Comparison of ENCODE assay signal across 1 cellular context in genomic region chr19:5681446-5682292, GRCh38.
A peak's percentile ranks its signal among the peaks of the same experiment; 100 is the strongest.
TF ChIP-seq lines count a peak whose summit lies in the region.

No MANE protein-coding gene starts in this region.

TF ChIP-seq in K562, 482 proteins besides CTCF, POLR2A, EP300 and RAD21 (continued from another document and continues in another):
- TF ChIP-seq CUX1 (CRISPR knock-in tag; IDR thresholded peaks at IDR 0.05) (no peak), OTX1 (CRISPR knock-in tag; IDR thresholded peaks at IDR 0.05) (0 out of 2 replicates have a peak, but pooled peaks have one; percentile 83), FOXK1 (CRISPR knock-in tag; IDR thresholded peaks at IDR 0.05; ENCODE audit: borderline replicate concordance) (no peak), ZNF212 (CRISPR knock-in tag; IDR thresholded peaks at IDR 0.05) (no peak), MEIS2 (IDR thresholded peaks at IDR 0.05; ENCODE audit: partially characterized antibody) (no peak), SETDB1 (IDR thresholded peaks at IDR 0.05; ENCODE audit: low read length) (no peak), ZNF507 (tag; conservative IDR thresholded peaks at IDR 0.05) (no peak), E2F6 (IDR thresholded peaks at IDR 0.05; ENCODE audit: borderline replicate concordance in 1 of 2, extremely low read depth in 1 of 2, insufficient read depth in 1 of 2, insufficient read length in 1 of 2, low read depth in 1 of 2, low read length in 1 of 2, poor library complexity in 1 of 2, severe bottlenecking in 1 of 2) (no peak), HIVEP1 (CRISPR knock-in tag; IDR thresholded peaks at IDR 0.05) (no peak), KAT2B (IDR thresholded peaks at IDR 0.05; ENCODE audit: low read depth, low read length) (no peak), MCM3 (IDR thresholded peaks at IDR 0.05) (peak; percentile 12; the same call in 1 of the 2 replicates), ESRRB (CRISPR knock-in tag; IDR thresholded peaks at IDR 0.05; ENCODE audit: borderline replicate concordance) (no peak), LARP7 (IDR thresholded peaks at IDR 0.05) (peak; percentile 95), FIP1L1 (IDR thresholded peaks at IDR 0.05; ENCODE audit: low read depth, low read length, poor library complexity, severe bottlenecking) (no peak), GATAD2B (IDR thresholded peaks at IDR 0.05; ENCODE audit: borderline replicate concordance) (no peak), MITF (IDR thresholded peaks at IDR 0.05) (no peak), HLTF (IDR thresholded peaks at IDR 0.05) (peak; percentile 71), BCL6 (CRISPR knock-in tag; IDR thresholded peaks at IDR 0.05) (no peak), XRCC4 (IDR thresholded peaks at IDR 0.05; ENCODE audit: extremely low read depth, insufficient read depth, insufficient read length) (no peak), FOXJ2 (tag; IDR thresholded peaks at IDR 0.05) (no peak), NEUROD1 (IDR thresholded peaks at IDR 0.05; ENCODE audit: borderline replicate concordance, low read depth, low read length, partially characterized antibody) (no peak), GTF2B (IDR thresholded peaks at IDR 0.05; ENCODE audit: extremely low read depth, insufficient read length) (no peak), BRCA1 (IDR thresholded peaks at IDR 0.05) (no peak), BRCA1 (CRISPR knock-in tag; IDR thresholded peaks at IDR 0.05) (no peak), ZBTB11 (CRISPR knock-in tag; IDR thresholded peaks at IDR 0.05) (no peak), TAF7 (tag; IDR thresholded peaks at IDR 0.05) (no peak), THRB (CRISPR knock-in tag; conservative IDR thresholded peaks at IDR 0.05) (peak; percentile 75; the same call in 1 of the 2 replicates), NBN (IDR thresholded peaks at IDR 0.05; ENCODE audit: low read depth) (no peak), NFATC3 (IDR thresholded peaks at IDR 0.05) (no peak), ELF4 (CRISPR knock-in tag; IDR thresholded peaks at IDR 0.05) (peak; percentile 84; the same call in 1 of the 2 replicates)
- TF ChIP-seq, protein P1, sequence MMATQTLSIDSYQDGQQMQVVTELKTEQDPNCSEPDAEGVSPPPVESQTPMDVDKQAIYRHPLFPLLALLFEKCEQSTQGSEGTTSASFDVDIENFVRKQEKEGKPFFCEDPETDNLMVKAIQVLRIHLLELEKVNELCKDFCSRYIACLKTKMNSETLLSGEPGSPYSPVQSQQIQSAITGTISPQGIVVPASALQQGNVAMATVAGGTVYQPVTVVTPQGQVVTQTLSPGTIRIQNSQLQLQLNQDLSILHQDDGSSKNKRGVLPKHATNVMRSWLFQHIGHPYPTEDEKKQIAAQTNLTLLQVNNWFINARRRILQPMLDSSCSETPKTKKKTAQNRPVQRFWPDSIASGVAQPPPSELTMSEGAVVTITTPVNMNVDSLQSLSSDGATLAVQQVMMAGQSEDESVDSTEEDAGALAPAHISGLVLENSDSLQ (IDR thresholded peaks at IDR 0.05): peak; percentile 31; the same call in 1 of the 2 replicates
- TF ChIP-seq, protein P2, sequence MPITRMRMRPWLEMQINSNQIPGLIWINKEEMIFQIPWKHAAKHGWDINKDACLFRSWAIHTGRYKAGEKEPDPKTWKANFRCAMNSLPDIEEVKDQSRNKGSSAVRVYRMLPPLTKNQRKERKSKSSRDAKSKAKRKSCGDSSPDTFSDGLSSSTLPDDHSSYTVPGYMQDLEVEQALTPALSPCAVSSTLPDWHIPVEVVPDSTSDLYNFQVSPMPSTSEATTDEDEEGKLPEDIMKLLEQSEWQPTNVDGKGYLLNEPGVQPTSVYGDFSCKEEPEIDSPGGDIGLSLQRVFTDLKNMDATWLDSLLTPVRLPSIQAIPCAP (CRISPR knock-in tag; IDR thresholded peaks at IDR 0.05; ENCODE audit: borderline replicate concordance): no peak
- TF ChIP-seq, protein P3, sequence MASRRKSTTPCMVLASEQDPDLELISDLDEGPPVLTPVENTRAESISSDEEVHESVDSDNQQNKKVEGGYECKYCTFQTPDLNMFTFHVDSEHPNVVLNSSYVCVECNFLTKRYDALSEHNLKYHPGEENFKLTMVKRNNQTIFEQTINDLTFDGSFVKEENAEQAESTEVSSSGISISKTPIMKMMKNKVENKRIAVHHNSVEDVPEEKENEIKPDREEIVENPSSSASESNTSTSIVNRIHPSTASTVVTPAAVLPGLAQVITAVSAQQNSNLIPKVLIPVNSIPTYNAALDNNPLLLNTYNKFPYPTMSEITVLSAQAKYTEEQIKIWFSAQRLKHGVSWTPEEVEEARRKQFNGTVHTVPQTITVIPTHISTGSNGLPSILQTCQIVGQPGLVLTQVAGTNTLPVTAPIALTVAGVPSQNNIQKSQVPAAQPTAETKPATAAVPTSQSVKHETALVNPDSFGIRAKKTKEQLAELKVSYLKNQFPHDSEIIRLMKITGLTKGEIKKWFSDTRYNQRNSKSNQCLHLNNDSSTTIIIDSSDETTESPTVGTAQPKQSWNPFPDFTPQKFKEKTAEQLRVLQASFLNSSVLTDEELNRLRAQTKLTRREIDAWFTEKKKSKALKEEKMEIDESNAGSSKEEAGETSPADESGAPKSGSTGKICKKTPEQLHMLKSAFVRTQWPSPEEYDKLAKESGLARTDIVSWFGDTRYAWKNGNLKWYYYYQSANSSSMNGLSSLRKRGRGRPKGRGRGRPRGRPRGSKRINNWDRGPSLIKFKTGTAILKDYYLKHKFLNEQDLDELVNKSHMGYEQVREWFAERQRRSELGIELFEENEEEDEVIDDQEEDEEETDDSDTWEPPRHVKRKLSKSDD (conservative IDR thresholded peaks at IDR 0.05; ENCODE audit: low read length): no peak
- TF ChIP-seq, protein P4, sequence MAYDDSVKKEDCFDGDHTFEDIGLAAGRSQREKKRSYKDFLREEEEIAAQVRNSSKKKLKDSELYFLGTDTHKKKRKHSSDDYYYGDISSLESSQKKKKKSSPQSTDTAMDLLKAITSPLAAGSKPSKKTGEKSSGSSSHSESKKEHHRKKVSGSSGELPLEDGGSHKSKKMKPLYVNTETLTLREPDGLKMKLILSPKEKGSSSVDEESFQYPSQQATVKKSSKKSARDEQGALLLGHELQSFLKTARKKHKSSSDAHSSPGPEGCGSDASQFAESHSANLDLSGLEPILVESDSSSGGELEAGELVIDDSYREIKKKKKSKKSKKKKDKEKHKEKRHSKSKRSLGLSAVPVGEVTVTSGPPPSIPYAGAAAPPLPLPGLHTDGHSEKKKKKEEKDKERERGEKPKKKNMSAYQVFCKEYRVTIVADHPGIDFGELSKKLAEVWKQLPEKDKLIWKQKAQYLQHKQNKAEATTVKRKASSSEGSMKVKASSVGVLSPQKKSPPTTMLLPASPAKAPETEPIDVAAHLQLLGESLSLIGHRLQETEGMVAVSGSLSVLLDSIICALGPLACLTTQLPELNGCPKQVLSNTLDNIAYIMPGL (CRISPR knock-in tag; IDR thresholded peaks at IDR 0.05): no peak
- TF ChIP-seq, protein P5, sequence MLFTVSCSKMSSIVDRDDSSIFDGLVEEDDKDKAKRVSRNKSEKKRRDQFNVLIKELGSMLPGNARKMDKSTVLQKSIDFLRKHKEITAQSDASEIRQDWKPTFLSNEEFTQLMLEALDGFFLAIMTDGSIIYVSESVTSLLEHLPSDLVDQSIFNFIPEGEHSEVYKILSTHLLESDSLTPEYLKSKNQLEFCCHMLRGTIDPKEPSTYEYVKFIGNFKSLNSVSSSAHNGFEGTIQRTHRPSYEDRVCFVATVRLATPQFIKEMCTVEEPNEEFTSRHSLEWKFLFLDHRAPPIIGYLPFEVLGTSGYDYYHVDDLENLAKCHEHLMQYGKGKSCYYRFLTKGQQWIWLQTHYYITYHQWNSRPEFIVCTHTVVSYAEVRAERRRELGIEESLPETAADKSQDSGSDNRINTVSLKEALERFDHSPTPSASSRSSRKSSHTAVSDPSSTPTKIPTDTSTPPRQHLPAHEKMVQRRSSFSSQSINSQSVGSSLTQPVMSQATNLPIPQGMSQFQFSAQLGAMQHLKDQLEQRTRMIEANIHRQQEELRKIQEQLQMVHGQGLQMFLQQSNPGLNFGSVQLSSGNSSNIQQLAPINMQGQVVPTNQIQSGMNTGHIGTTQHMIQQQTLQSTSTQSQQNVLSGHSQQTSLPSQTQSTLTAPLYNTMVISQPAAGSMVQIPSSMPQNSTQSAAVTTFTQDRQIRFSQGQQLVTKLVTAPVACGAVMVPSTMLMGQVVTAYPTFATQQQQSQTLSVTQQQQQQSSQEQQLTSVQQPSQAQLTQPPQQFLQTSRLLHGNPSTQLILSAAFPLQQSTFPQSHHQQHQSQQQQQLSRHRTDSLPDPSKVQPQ (CRISPR knock-in tag; IDR thresholded peaks at IDR 0.05; ENCODE audit: borderline replicate concordance): no peak
